1 cellular context compared by ENCODE assay signal in the genomic region with DNA sequence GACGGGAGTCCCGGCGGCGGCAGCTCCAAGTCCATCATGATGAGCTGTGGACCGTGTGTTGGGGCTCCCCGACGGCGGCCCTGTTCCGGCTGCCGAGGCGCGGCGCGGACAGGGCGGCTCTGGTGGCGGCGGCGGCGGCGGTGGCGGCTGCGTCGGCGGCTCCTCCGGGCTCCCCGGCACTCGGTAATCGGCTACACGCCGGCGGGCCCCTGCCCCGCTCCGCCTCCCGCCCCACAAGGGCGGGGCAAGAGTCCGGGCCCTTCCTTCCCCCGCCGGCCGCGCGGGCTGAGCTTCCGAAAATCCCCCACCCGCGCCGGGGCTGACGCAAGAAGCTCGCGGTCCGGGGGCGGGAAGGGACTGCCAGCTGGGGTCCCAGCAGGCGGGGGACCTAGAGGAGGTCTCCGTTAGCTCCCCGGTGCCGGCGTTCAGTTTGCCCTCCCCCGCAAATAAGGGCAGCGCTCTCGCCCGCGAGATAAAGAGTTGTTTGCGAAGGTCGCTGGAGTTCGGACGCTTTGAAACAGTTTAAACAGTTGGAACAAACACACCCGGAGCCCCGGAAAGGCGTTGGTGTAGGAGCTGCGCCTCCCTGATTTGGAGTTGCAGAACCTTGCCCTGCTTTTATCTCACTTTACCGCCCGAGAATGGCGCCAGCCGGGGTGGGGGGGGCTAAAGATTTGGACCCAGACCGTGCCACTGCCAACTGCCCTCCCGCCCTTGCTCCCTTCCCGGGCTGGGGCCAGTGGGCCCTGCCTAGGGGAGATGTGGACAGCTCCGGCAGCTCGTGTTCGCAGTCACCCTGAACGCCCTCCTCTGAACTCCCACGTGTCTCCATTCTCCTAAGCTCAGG.
TF ChIP-seq lines count a peak whose summit lies in the region.

NFE2L2 (minus strand) TSS at position 189 of the 847 bp plus-strand sequence; CDS start at position 38, 151 bp downstream.

TF ChIP-seq in HepG2, 621 proteins besides CTCF, POLR2A, EP300 and RAD21 (continued from another document and continues in another):
- no peak for TF ChIP-seq ZBTB40 (IDR thresholded peaks at IDR 0.05)
- TF ChIP-seq ZBTB40 (CRISPR knock-in tag; IDR thresholded peaks at IDR 0.05): peak; percentile 90
- peak; percentile 78; the same call in 1 of the 2 replicates for TF ChIP-seq KLF6 (CRISPR knock-in tag; IDR thresholded peaks at IDR 0.05)
- TF ChIP-seq ZNF253 (CRISPR knock-in tag; IDR thresholded peaks at IDR 0.05; ENCODE audit: borderline replicate concordance): no peak
- no peak; the same call in none of the 2 replicates for TF ChIP-seq RARA (CRISPR knock-in tag; IDR thresholded peaks at IDR 0.05)
- TF ChIP-seq HIVEP1 (CRISPR knock-in tag; IDR thresholded peaks at IDR 0.05): peak; percentile 99
- TF ChIP-seq ZBED4 (CRISPR knock-in tag; IDR thresholded peaks at IDR 0.05; ENCODE audit: borderline replicate concordance): peak; percentile 71
- TF ChIP-seq, protein P1, sequence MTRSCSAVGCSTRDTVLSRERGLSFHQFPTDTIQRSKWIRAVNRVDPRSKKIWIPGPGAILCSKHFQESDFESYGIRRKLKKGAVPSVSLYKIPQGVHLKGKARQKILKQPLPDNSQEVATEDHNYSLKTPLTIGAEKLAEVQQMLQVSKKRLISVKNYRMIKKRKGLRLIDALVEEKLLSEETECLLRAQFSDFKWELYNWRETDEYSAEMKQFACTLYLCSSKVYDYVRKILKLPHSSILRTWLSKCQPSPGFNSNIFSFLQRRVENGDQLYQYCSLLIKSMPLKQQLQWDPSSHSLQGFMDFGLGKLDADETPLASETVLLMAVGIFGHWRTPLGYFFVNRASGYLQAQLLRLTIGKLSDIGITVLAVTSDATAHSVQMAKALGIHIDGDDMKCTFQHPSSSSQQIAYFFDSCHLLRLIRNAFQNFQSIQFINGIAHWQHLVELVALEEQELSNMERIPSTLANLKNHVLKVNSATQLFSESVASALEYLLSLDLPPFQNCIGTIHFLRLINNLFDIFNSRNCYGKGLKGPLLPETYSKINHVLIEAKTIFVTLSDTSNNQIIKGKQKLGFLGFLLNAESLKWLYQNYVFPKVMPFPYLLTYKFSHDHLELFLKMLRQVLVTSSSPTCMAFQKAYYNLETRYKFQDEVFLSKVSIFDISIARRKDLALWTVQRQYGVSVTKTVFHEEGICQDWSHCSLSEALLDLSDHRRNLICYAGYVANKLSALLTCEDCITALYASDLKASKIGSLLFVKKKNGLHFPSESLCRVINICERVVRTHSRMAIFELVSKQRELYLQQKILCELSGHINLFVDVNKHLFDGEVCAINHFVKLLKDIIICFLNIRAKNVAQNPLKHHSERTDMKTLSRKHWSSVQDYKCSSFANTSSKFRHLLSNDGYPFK (CRISPR knock-in tag; IDR thresholded peaks at IDR 0.05; ENCODE audit: borderline replicate concordance): peak; percentile 73
- TF ChIP-seq TSC22D2 (CRISPR knock-in tag; IDR thresholded peaks at IDR 0.05; ENCODE audit: borderline replicate concordance): no peak; the same call in 1 of the 2 replicates
- TF ChIP-seq, protein P2, sequence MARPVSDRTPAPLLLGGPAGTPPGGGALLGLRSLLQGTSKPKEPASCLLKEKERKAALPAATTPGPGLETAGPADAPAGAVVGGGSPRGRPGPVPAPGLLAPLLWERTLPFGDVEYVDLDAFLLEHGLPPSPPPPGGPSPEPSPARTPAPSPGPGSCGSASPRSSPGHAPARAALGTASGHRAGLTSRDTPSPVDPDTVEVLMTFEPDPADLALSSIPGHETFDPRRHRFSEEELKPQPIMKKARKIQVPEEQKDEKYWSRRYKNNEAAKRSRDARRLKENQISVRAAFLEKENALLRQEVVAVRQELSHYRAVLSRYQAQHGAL (CRISPR knock-in tag; IDR thresholded peaks at IDR 0.05; ENCODE audit: not compliant biosample characterization): no peak
- peak; percentile 70; the same call in 1 of the 2 replicates for TF ChIP-seq CHD2 (IDR thresholded peaks at IDR 0.05; ENCODE audit: low read depth, low read length)
- TF ChIP-seq, protein P3, sequence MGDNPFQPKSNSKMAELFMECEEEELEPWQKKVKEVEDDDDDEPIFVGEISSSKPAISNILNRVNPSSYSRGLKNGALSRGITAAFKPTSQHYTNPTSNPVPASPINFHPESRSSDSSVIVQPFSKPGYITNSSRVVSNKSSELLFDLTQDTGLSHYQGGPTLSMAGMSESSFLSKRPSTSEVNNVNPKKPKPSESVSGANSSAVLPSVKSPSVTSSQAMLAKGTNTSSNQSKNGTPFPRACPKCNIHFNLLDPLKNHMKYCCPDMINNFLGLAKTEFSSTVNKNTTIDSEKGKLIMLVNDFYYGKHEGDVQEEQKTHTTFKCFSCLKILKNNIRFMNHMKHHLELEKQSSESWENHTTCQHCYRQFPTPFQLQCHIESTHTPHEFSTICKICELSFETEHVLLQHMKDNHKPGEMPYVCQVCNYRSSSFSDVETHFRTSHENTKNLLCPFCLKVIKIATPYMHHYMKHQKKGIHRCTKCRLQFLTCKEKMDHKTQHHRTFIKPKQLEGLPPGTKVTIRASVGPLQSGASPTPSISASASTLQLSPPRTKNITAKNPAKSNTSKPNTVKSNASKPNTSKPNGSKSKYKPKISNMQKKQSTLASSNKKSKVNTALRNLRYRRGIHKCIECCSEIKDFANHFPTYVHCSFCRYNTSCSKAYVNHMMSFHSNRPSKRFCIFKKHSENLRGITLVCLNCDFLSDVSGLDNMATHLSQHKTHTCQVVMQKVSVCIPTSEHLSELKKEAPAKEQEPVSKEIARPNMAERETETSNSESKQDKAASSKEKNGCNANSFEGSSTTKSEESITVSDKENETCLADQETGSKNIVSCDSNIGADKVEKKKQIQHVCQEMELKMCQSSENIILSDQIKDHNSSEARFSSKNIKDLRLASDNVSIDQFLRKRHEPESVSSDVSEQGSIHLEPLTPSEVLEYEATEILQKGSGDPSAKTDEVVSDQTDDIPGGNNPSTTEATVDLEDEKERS (CRISPR knock-in tag; IDR thresholded peaks at IDR 0.05): peak; percentile 89; the same call in 1 of the 2 replicates
- TF ChIP-seq TOE1 (CRISPR knock-in tag; IDR thresholded peaks at IDR 0.05): no peak
- TF ChIP-seq, protein P4, sequence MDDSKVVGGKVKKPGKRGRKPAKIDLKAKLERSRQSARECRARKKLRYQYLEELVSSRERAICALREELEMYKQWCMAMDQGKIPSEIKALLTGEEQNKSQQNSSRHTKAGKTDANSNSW (CRISPR knock-in tag; IDR thresholded peaks at IDR 0.05; ENCODE audit: borderline replicate concordance): no peak
- no peak for TF ChIP-seq ATRX (CRISPR knock-in tag; IDR thresholded peaks at IDR 0.05; ENCODE audit: borderline replicate concordance)
- TF ChIP-seq MBNL3 (CRISPR knock-in tag; conservative IDR thresholded peaks at IDR 0.05): no peak
- peak; percentile 71 for TF ChIP-seq ZBTB43 (CRISPR knock-in tag; conservative IDR thresholded peaks at IDR 0.05)
- TF ChIP-seq, protein P5, sequence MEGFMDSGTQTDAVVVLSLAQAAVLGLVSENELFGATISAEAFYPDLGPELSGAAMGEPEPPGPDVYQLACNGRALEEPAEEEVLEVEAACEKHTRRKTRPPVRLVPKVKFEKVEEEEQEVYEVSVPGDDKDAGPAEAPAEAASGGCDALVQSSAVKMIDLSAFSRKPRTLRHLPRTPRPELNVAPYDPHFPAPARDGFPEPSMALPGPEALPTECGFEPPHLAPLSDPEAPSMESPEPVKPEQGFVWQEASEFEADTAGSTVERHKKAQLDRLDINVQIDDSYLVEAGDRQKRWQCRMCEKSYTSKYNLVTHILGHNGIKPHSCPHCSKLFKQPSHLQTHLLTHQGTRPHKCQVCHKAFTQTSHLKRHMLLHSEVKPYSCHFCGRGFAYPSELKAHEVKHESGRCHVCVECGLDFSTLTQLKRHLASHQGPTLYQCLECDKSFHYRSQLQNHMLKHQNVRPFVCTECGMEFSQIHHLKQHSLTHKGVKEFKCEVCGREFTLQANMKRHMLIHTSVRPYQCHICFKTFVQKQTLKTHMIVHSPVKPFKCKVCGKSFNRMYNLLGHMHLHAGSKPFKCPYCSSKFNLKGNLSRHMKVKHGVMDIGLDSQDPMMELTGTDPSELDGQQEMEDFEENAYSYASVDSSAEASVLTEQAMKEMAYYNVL (CRISPR knock-in tag; IDR thresholded peaks at IDR 0.05; ENCODE audit: borderline replicate concordance): peak; percentile 38; the same call in 1 of the 2 replicates
- peak; percentile 29; the same call in 1 of the 2 replicates for TF ChIP-seq NFE2 (CRISPR knock-in tag; IDR thresholded peaks at IDR 0.05)
- no peak for TF ChIP-seq NBN (conservative IDR thresholded peaks at IDR 0.05)
